Comparison of ENCODE assay signal across 1 cellular context in genomic region chr4:3830774-3831528, GRCh38.
TF ChIP-seq lines count a peak whose summit lies in the region.

No MANE protein-coding gene starts in this region.

TF ChIP-seq in HepG2, 621 proteins besides CTCF, POLR2A, EP300 and RAD21 (continued from another document and continues in another):
- TF ChIP-seq, protein P1, sequence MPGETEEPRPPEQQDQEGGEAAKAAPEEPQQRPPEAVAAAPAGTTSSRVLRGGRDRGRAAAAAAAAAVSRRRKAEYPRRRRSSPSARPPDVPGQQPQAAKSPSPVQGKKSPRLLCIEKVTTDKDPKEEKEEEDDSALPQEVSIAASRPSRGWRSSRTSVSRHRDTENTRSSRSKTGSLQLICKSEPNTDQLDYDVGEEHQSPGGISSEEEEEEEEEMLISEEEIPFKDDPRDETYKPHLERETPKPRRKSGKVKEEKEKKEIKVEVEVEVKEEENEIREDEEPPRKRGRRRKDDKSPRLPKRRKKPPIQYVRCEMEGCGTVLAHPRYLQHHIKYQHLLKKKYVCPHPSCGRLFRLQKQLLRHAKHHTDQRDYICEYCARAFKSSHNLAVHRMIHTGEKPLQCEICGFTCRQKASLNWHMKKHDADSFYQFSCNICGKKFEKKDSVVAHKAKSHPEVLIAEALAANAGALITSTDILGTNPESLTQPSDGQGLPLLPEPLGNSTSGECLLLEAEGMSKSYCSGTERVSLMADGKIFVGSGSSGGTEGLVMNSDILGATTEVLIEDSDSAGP (CRISPR knock-in tag; IDR thresholded peaks at IDR 0.05; ENCODE audit: borderline replicate concordance): peak; percentile 83; the same call in 1 of the 2 replicates
- TF ChIP-seq ZNF121 (CRISPR knock-in tag; IDR thresholded peaks at IDR 0.05) (peak; percentile 16), ZKSCAN8 (CRISPR knock-in tag; IDR thresholded peaks at IDR 0.05; ENCODE audit: borderline replicate concordance) (peak; percentile 25; the same call in 1 of the 2 replicates), KLF16 (CRISPR knock-in tag; IDR thresholded peaks at IDR 0.05) (peak in 1 of 2 experiments; percentile 74; a peak in 1 of 4 replicates), SNAI1 (CRISPR knock-in tag; IDR thresholded peaks at IDR 0.05; ENCODE audit: borderline replicate concordance) (peak; percentile 98), ZNF383 (CRISPR knock-in tag; IDR thresholded peaks at IDR 0.05; ENCODE audit: borderline replicate concordance) (peak; percentile 84), THRA (CRISPR knock-in tag; IDR thresholded peaks at IDR 0.05; ENCODE audit: borderline replicate concordance) (peak; percentile 97), CHD2 (IDR thresholded peaks at IDR 0.05; ENCODE audit: low read depth, low read length) (no peak; the same call in 1 of the 2 replicates), WIZ (CRISPR knock-in tag; IDR thresholded peaks at IDR 0.05) (no peak), NFIC (IDR thresholded peaks at IDR 0.05; ENCODE audit: low read length) (no peak), ZNF180 (CRISPR knock-in tag; IDR thresholded peaks at IDR 0.05; ENCODE audit: borderline replicate concordance, low read depth) (no peak), TMF1 (CRISPR knock-in tag; IDR thresholded peaks at IDR 0.05; ENCODE audit: low read depth) (no peak; the same call in 1 of the 2 replicates), SMAD3 (CRISPR knock-in tag; IDR thresholded peaks at IDR 0.05) (peak; percentile 55; the same call in 1 of the 2 replicates), ATF7-NPFF (CRISPR knock-in tag; IDR thresholded peaks at IDR 0.05; ENCODE audit: low read depth) (peak; percentile 81; the same call in 1 of the 2 replicates), ZFY (CRISPR knock-in tag; IDR thresholded peaks at IDR 0.05) (peak; percentile 53; the same call in 1 of the 2 replicates), ETS1 (CRISPR knock-in tag; IDR thresholded peaks at IDR 0.05) (no peak), TFE3 (CRISPR knock-in tag; IDR thresholded peaks at IDR 0.05) (peak; percentile 92), ZNF382 (CRISPR knock-in tag; IDR thresholded peaks at IDR 0.05; ENCODE audit: borderline replicate concordance) (no peak), TCF12 (IDR thresholded peaks at IDR 0.05) (no peak), TCF12 (CRISPR knock-in tag; IDR thresholded peaks at IDR 0.05) (no peak; the same call in none of the 2 replicates), IRF2 (CRISPR knock-in tag; IDR thresholded peaks at IDR 0.05) (peak; percentile 86), ZNF605 (CRISPR knock-in tag; IDR thresholded peaks at IDR 0.05) (peak; percentile 18; the same call in 1 of the 2 replicates), ZNF556 (CRISPR knock-in tag; IDR thresholded peaks at IDR 0.05; ENCODE audit: borderline replicate concordance) (peak; percentile 74; the same call in 1 of the 2 replicates), ZNF607 (CRISPR knock-in tag; IDR thresholded peaks at IDR 0.05; ENCODE audit: borderline replicate concordance) (0 out of 2 replicates have a peak, but pooled peaks have one; percentile 7), ZNF562 (CRISPR knock-in tag; IDR thresholded peaks at IDR 0.05; ENCODE audit: borderline replicate concordance) (no peak), KDM5B (CRISPR knock-in tag; IDR thresholded peaks at IDR 0.05; ENCODE audit: borderline replicate concordance) (peak; percentile 82), ZNF691 (CRISPR knock-in tag; IDR thresholded peaks at IDR 0.05; ENCODE audit: borderline replicate concordance, low read depth) (peak; percentile 92; the same call in 1 of the 2 replicates), FOXK1 (CRISPR knock-in tag; IDR thresholded peaks at IDR 0.05; ENCODE audit: borderline replicate concordance, low read depth) (peak; percentile 58), ZNF749 (CRISPR knock-in tag; IDR thresholded peaks at IDR 0.05; ENCODE audit: borderline replicate concordance) (peak; percentile 64; the same call in 1 of the 2 replicates), ARNTL (CRISPR knock-in tag; IDR thresholded peaks at IDR 0.05) (peak; percentile 99), TP53 (CRISPR knock-in tag; conservative IDR thresholded peaks at IDR 0.05) (0 out of 2 replicates have a peak, but pooled peaks have one; percentile 16), DDIT3 (CRISPR knock-in tag; IDR thresholded peaks at IDR 0.05) (no peak), ZFP36L2 (CRISPR knock-in tag; IDR thresholded peaks at IDR 0.05) (no peak), MAFF (IDR thresholded peaks at IDR 0.05; ENCODE audit: low read depth, low read length) (no peak), ZNF746 (CRISPR knock-in tag; IDR thresholded peaks at IDR 0.05) (peak; percentile 98), SNAPC4 (CRISPR knock-in tag; IDR thresholded peaks at IDR 0.05) (peak; percentile 92; the same call in 1 of the 2 replicates), ZFP36L1 (CRISPR knock-in tag; IDR thresholded peaks at IDR 0.05) (0 out of 2 replicates have a peak, but pooled peaks have one; percentile 38), ZNF546 (CRISPR knock-in tag; conservative IDR thresholded peaks at IDR 0.05) (0 out of 2 replicates have a peak, but pooled peaks have one; percentile 40), SMARCC2 (IDR thresholded peaks at IDR 0.05) (no peak), BRD4 (CRISPR knock-in tag; IDR thresholded peaks at IDR 0.05) (peak; percentile 71; the same call in 1 of the 2 replicates), KLF15 (CRISPR knock-in tag; IDR thresholded peaks at IDR 0.05; ENCODE audit: borderline replicate concordance) (0 out of 2 replicates have a peak, but pooled peaks have one; percentile 34), KLF13 (CRISPR knock-in tag; IDR thresholded peaks at IDR 0.05) (0 out of 2 replicates have a peak, but pooled peaks have one; percentile 38), ZNF558 (CRISPR knock-in tag; IDR thresholded peaks at IDR 0.05; ENCODE audit: borderline replicate concordance) (no peak; the same call in 1 of the 2 replicates), ZNF30 (CRISPR knock-in tag; IDR thresholded peaks at IDR 0.05) (no peak), GTF2F1 (IDR thresholded peaks at IDR 0.05; ENCODE audit: low read length) (no peak)
- TF ChIP-seq, protein P2, sequence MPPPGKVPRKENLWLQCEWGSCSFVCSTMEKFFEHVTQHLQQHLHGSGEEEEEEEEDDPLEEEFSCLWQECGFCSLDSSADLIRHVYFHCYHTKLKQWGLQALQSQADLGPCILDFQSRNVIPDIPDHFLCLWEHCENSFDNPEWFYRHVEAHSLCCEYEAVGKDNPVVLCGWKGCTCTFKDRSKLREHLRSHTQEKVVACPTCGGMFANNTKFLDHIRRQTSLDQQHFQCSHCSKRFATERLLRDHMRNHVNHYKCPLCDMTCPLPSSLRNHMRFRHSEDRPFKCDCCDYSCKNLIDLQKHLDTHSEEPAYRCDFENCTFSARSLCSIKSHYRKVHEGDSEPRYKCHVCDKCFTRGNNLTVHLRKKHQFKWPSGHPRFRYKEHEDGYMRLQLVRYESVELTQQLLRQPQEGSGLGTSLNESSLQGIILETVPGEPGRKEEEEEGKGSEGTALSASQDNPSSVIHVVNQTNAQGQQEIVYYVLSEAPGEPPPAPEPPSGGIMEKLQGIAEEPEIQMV (CRISPR knock-in tag; IDR thresholded peaks at IDR 0.05; ENCODE audit: low read depth): peak; percentile 44; the same call in 1 of the 2 replicates
- TF ChIP-seq, protein P3, sequence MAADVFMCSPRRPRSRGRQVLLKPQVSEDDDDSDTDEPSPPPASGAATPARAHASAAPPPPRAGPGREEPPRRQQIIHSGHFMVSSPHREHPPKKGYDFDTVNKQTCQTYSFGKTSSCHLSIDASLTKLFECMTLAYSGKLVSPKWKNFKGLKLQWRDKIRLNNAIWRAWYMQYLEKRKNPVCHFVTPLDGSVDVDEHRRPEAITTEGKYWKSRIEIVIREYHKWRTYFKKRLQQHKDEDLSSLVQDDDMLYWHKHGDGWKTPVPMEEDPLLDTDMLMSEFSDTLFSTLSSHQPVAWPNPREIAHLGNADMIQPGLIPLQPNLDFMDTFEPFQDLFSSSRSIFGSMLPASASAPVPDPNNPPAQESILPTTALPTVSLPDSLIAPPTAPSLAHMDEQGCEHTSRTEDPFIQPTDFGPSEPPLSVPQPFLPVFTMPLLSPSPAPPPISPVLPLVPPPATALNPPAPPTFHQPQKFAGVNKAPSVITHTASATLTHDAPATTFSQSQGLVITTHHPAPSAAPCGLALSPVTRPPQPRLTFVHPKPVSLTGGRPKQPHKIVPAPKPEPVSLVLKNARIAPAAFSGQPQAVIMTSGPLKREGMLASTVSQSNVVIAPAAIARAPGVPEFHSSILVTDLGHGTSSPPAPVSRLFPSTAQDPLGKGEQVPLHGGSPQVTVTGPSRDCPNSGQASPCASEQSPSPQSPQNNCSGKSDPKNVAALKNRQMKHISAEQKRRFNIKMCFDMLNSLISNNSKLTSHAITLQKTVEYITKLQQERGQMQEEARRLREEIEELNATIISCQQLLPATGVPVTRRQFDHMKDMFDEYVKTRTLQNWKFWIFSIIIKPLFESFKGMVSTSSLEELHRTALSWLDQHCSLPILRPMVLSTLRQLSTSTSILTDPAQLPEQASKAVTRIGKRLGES (CRISPR knock-in tag; IDR thresholded peaks at IDR 0.05; ENCODE audit: borderline replicate concordance): peak; percentile 89; the same call in 1 of the 2 replicates
